In genomic region chr17:68399638-68400403, GRCh38 we compare ENCODE assay signal across 9 cellular contexts. TPM values are rescaled to one million over a fixed set of nuclear protein-coding genes. Genes with fewer than 3 reads are reported as not detected.
DNase-seq lines count a peak whose midpoint lies in the region; ATAC-seq and TF ChIP-seq lines count a peak whose summit lies in the region.
"Had no signal": no experiment of that assay in that cellular context is flagged by ENCODE, and none has a peak within 500 bp of the region (broad histone marks: within the 10 kb centered on the region; RNA-seq: fewer than 3 reads in every experiment).

No MANE protein-coding gene starts in this region.

- H3K36me3 Mint-ChIP-seq in stimulated activated naive B cell treated with anti-CD40 and anti-IgM and Interleukin-4, amounts not matched to agents 10 μg/mL and 1 μg/mL and 100 μg/mL, for 72 hours: peaks cover 9% of the 10 kb centered on the region in 2 donors

- H3K4me1 Mint-ChIP-seq in stimulated activated naive B cell treated with anti-CD40 and anti-IgM and Interleukin-4, amounts not matched to agents 10 μg/mL and 1 μg/mL and 100 μg/mL, for 72 hours: peaks cover 16 to 38% of the 10 kb centered on the region in 2 donors

- TF ChIP-seq POLR2A in IMR-90 (IDR thresholded peaks at IDR 0.05; ENCODE audit: low read depth, low read length): no peak

- peak overlapping the region; percentile 17 for H2AK9ac ChIP-seq in IMR-90 (replicated peaks; ENCODE audit: low read depth, low read length, poor library complexity)

- H3K27me3 Mint-ChIP-seq in stimulated activated naive B cell treated with anti-CD40 and anti-IgM and Interleukin-4, amounts not matched to agents 10 μg/mL and 1 μg/mL and 100 μg/mL, for 72 hours: no peaks in the 10 kb centered on the region

- H2BK15ac ChIP-seq in IMR-90 (ENCODE audit: low read depth, low read length): peak overlapping the region; percentile 4; the same call in 1 of the 3 replicates

- H2AFZ ChIP-seq in IMR-90 (replicated peaks; ENCODE audit: low read length, poor library complexity): peak overlapping the region; percentile 44

- H3K9me1 ChIP-seq in IMR-90 (ENCODE audit: insufficient read depth, low read length): peaks cover 5% of the 10 kb centered on the region

- peak overlapping the region in 1 of 2 donors; percentile 43 for H3K4me3 Mint-ChIP-seq in stimulated activated naive B cell treated with anti-CD40 and anti-IgM and Interleukin-4, amounts not matched to agents 10 μg/mL and 1 μg/mL and 100 μg/mL, for 72 hours

- peaks cover 4% of the 10 kb centered on the region for H3K4me1 ChIP-seq in IMR-90 (ENCODE audit: control insufficient read depth, insufficient read depth, low read length)

- H2BK120ac ChIP-seq in IMR-90 (ENCODE audit: low read depth, low read length): peak overlapping the region; percentile 59

- H3K18ac ChIP-seq in IMR-90 (ENCODE audit: low read depth, low read length): no peak overlapping the region

- peak overlapping the region; percentile 40 for H3K4ac ChIP-seq in IMR-90 (ENCODE audit: low read depth, low read length)

- intact Hi-C loops in IMR-90 (cut with micrococcal nuclease): loop anchor here (1.0 kb wide), 1 partner anchor 137 kb away; no protein-coding TSS in a partner anchor

- TF ChIP-seq RAD21 in IMR-90 (IDR thresholded peaks at IDR 0.05; ENCODE audit: low read length): no peak

- dilution Hi-C loops in IMR-90 (cut with HindIII; ENCODE audit: low sequenced_read_pairs, unreplicated experiment): no loop called here

- no peaks in the 10 kb centered on the region for H3K36me3 ChIP-seq in IMR-90 (ENCODE audit: control insufficient read depth, insufficient read depth, low read length)

- peak overlapping the region in 1 of 2 experiments; percentile 1; a peak in 1 of 4 replicates for H4K8ac ChIP-seq in IMR-90 (ENCODE audit: low read depth in 2 of 2, low read length in 2 of 2)

- BruUV-seq in IMR-90 (replicated peaks; lab: Mats Ljungman, UMichigan): no TSS peak

- peak overlapping the region; percentile 76 for H3K27ac Mint-ChIP-seq in stimulated activated naive B cell treated with anti-CD40 and anti-IgM and Interleukin-4, amounts not matched to agents 10 μg/mL and 1 μg/mL and 100 μg/mL, for 72 hours

- peak overlapping the region; percentile 70; the same call in 1 of the 2 replicates for H3K14ac ChIP-seq in IMR-90 (replicated peaks; ENCODE audit: low read depth, low read length)

- in situ Hi-C loops in IMR-90 (cut with MboI; ENCODE audit: low sequenced_read_pairs): loop anchor here (5.0 kb wide), 1 partner anchor 138 kb away; no protein-coding TSS in a partner anchor

- DNase-seq in IMR-90: peak; percentile 57
- peak; percentile 52 to 65 for DNase-seq in activated CD4-positive, alpha-beta T cell treated with anti-CD3 and anti-CD28 coated beads, Interleukin-2, amount 50 U/mL, for 48 hours
- peak; percentile 88 for DNase-seq in fibroblast of mammary gland (ENCODE audit: low read depth)
- peak; percentile 36 for DNase-seq in stimulated activated naive B cell treated with anti-CD40 and anti-IgM and Interleukin-4, amounts not matched to agents 10 μg/mL and 1 μg/mL and 100 μg/mL, for 72 hours
- no peak for DNase-seq in kidney glomerular epithelial cell (lab: John Stamatoyannopoulos, UW)
- no peak for DNase-seq in hippocampal formation (lab: John Stamatoyannopoulos, UW)
- DNase-seq in substantia nigra (lab: John Stamatoyannopoulos, UW): no peak
- DNase-seq: NCI-H1694 treated with DMSO at 0.1 percent for 48 hours had no signal

- TF ChIP-seq CTCF in IMR-90 (conservative IDR thresholded peaks at IDR 0.05; ENCODE audit: low read depth, low read length) (no peak), fibroblast of mammary gland (conservative IDR thresholded peaks at IDR 0.05; ENCODE audit: control insufficient read depth, insufficient read depth, low read depth, low read length) (no peak)

- H3K9ac ChIP-seq in IMR-90 (ENCODE audit: low read depth, low read length): no peak overlapping the region

- H3K4me3 ChIP-seq in IMR-90 (ENCODE audit: insufficient read depth, low read depth, low read length) (no peak overlapping the region), fibroblast of mammary gland (ENCODE audit: control insufficient read depth, low read depth, low read length) (no peak overlapping the region)

- no peak overlapping the region; the same call in 1 of the 2 replicates for H2AK5ac ChIP-seq in IMR-90 (ENCODE audit: low read depth, low read length)

- H3K9me3 ChIP-seq in IMR-90 (ENCODE audit: control insufficient read depth, insufficient read depth, low read length): no peaks in the 10 kb centered on the region; the same call in 1 of the 2 replicates
- H3K9me3 ChIP-seq: neutrophil had no signal

- H3K4me2 ChIP-seq in IMR-90 (ENCODE audit: low read depth, low read length): no peak overlapping the region

- peak; percentile 22; the same call in 1 of the 2 replicates for ATAC-seq in IMR-90 (ENCODE audit: low read depth)
- peak; percentile 89 for ATAC-seq in stimulated activated naive B cell treated with anti-CD40 and anti-IgM and Interleukin-4, amounts not matched to agents 10 μg/mL and 1 μg/mL and 100 μg/mL, for 72 hours (replicated peaks)

- peaks cover 1 to 4% of the 10 kb centered on the region in 2 donors for H3K9me3 Mint-ChIP-seq in stimulated activated naive B cell treated with anti-CD40 and anti-IgM and Interleukin-4, amounts not matched to agents 10 μg/mL and 1 μg/mL and 100 μg/mL, for 72 hours

- H4K5ac ChIP-seq in IMR-90 (ENCODE audit: low read depth, low read length): no peak overlapping the region

- no peaks in the 10 kb centered on the region for H3K27me3 ChIP-seq in IMR-90 (ENCODE audit: control insufficient read depth, insufficient read depth, low read length)
- H3K27me3 ChIP-seq: neutrophil had no signal

- no peak overlapping the region for H3K56ac ChIP-seq in IMR-90 (ENCODE audit: extremely low read depth, insufficient read depth, low read length)

- peak overlapping the region; percentile 0; the same call in 1 of the 2 replicates for H4K91ac ChIP-seq in IMR-90 (ENCODE audit: insufficient read depth, low read depth, low read length)

- peak overlapping the region; percentile 27; the same call in 1 of the 2 replicates for H2BK20ac ChIP-seq in IMR-90 (ENCODE audit: low read depth, low read length)

- CTCF ChIA-PET in IMR-90 (lab: Yijun Ruan, JAX): interaction anchor here (0.8 to 2.2 kb wide), 20 partner anchors 11 to 142 kb away, joined by 3 to 34 read pairs (median 4); partner anchors contain the start of genes ARSG, SLC16A6 and WIPI1

- H3K27ac ChIP-seq in IMR-90 (ENCODE audit: insufficient read depth, low read length) (no peak overlapping the region), substantia nigra (ENCODE audit: low read depth, low read length, poor library complexity, severe bottlenecking) (no peak overlapping the region)

- POLR2A ChIA-PET in IMR-90 (lab: Charles Lee; ENCODE audit: unreplicated experiment): interaction anchor here (0.5 to 1.6 kb wide), 2 partner anchors 25 to 109 kb away, joined by 4 to 8 read pairs; partner anchors contain the start of gene SLC16A6

- no peaks in the 10 kb centered on the region for H4K20me1 ChIP-seq in IMR-90 (ENCODE audit: insufficient read depth, low read length)

- H2BK5ac ChIP-seq in IMR-90 (ENCODE audit: low read depth, low read length, poor library complexity, severe bottlenecking): no peak overlapping the region

- WGBS in IMR-90 (ENCODE audit: extremely low coverage in 2 of 2, insufficient read length in 1 of 2), 2 experiments: 20% methylated on average over 1 of the region's 19 CpGs; no CpG with 5 or more reads in 1 of the 2 experiments

- H3K79me1 ChIP-seq in IMR-90 (ENCODE audit: low read depth in 1 of 2, low read length in 2 of 2): no peaks in the 10 kb centered on the region

- no peak overlapping the region for H3K23ac ChIP-seq in IMR-90 (ENCODE audit: low read depth, low read length)

TF ChIP-seq in IMR-90, 13 proteins besides CTCF, POLR2A, EP300 and RAD21:
- TF ChIP-seq MXI1 (IDR thresholded peaks at IDR 0.05; ENCODE audit: borderline replicate concordance, low read depth, low read length): no peak
- TF ChIP-seq USF2 (IDR thresholded peaks at IDR 0.05; ENCODE audit: low read depth, low read length): no peak
- TF ChIP-seq NFE2L2 (IDR thresholded peaks at IDR 0.05; ENCODE audit: low read depth, low read length): no peak
- TF ChIP-seq MAFK (IDR thresholded peaks at IDR 0.05; ENCODE audit: low read depth, low read length): no peak
- TF ChIP-seq RCOR1 (IDR thresholded peaks at IDR 0.05; ENCODE audit: insufficient replicate concordance, low read length): no peak
- TF ChIP-seq MAZ (IDR thresholded peaks at IDR 0.05; ENCODE audit: borderline replicate concordance, low read depth, low read length): no peak
- no peak for TF ChIP-seq RFX5 (IDR thresholded peaks at IDR 0.05; ENCODE audit: low read depth, low read length)
- no peak for TF ChIP-seq FOS (IDR thresholded peaks at IDR 0.05; ENCODE audit: low read depth, low read length)
- TF ChIP-seq BHLHE40 (IDR thresholded peaks at IDR 0.05; ENCODE audit: low read depth, low read length): peak; percentile 37; the same call in 1 of the 2 replicates
- TF ChIP-seq CEBPB (IDR thresholded peaks at IDR 0.05; ENCODE audit: low read depth, low read length): 0 out of 2 replicates have a peak, but pooled peaks have one; percentile 37
- TF ChIP-seq SMC3 (IDR thresholded peaks at IDR 0.05; ENCODE audit: low read depth, low read length): no peak

RNA-seq across cellular contexts. Expression of gene WIPI1, which starts 57.5 kb away (rescaled TPM):
- total RNA-seq in IMR-90 (2012; rRNA removed): 74.2 and 129 TPM in 2 replicates
- 69.4 and 78.6 TPM in 2 replicates for polyA plus RNA-seq in IMR-90 (2012; rRNA removed)
- 45.3 and 55.4 TPM in 2 replicates for polyA plus RNA-seq in IMR-90 (2012; cell fraction: cytosol; rRNA removed)
- 42.7 and 88.2 TPM in 2 replicates for polyA plus RNA-seq in IMR-90 (2012; cell fraction: nucleus; rRNA removed; ENCODE audit: low replicate concordance)

Comparison
In these comparisons a context has a peak if more than half of its experiments do, and no peak if none do; other contexts are left out.
1. DNase-seq: peak in IMR-90 (single experiment), activated CD4-positive, alpha-beta T cell treated with anti-CD3 and anti-CD28 coated beads, Interleukin-2, amount 50 U/mL, for 48 hours (2 of 2), fibroblast of mammary gland (single experiment) and stimulated activated naive B cell treated with anti-CD40 and anti-IgM and Interleukin-4, amounts not matched to agents 10 μg/mL and 1 μg/mL and 100 μg/mL, for 72 hours (single experiment); none in kidney glomerular epithelial cell (single experiment), hippocampal formation (0 of 2) and substantia nigra (0 of 49).